ENCODE assay signal across 14 cellular contexts in the genomic region with DNA sequence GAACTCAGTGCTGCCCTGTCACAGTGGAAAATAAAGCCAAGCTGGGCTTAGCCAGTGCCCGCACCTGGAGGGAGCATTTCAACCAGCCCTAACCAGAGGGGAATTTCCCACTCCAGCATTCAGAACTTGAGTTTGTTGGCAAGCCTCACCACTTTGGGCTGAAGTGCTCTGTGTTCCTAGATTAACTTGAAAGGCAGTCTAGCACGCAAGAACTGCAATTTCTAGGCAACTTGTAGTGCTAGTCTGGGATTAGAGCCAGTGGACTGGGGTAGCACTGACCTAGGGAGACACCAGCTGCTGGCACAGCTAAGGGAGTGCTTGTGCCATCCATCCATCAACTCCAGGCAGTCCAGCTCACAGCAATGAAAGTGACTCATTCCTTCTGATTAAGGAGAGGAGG.
A peak's percentile ranks its signal among the peaks of the same experiment; 100 is the strongest.
DNase-seq lines count a peak whose midpoint lies in the region; ATAC-seq and TF ChIP-seq lines count a peak whose summit lies in the region.
"Had no signal": no experiment of that assay in that cellular context is flagged by ENCODE, and none has a peak within 500 bp of the region (broad histone marks: within the 10 kb centered on the region; RNA-seq: fewer than 3 reads in every experiment).

No MANE protein-coding gene starts in this region.

- no peak for ATAC-seq in HG03442 (IDR thresholded peaks at IDR 0.05; ENCODE audit: unreplicated experiment)

- no peaks in the 10 kb centered on the region for H3K4me1 ChIP-seq in tibial nerve
- no peaks in the 10 kb centered on the region for H3K4me1 ChIP-seq in uterus
- H3K4me1 ChIP-seq: esophagus muscularis mucosa, parathyroid adenoma had no signal

- TF ChIP-seq CTCF in epithelial cell of esophagus (IDR thresholded peaks at IDR 0.05; ENCODE audit: insufficient read depth, low read depth, low read length, missing control alignments) (no peak), tibial nerve (IDR thresholded peaks at IDR 0.05) (no peak), uterus (IDR thresholded peaks at IDR 0.05) (no peak)

- TF ChIP-seq POLR2A in tibial nerve (IDR thresholded peaks at IDR 0.05) = no peak
- TF ChIP-seq POLR2A in uterus (IDR thresholded peaks at IDR 0.05) = no peak

- H3K4me3 ChIP-seq in epithelial cell of esophagus (ENCODE audit: low read length) = no peak overlapping the region
- H3K4me3 ChIP-seq in tibial nerve = no peak overlapping the region
- H3K4me3 ChIP-seq in uterus = no peak overlapping the region
- H3K4me3 ChIP-seq: esophagus muscularis mucosa had no signal

- H3K9me3 ChIP-seq in tibial nerve = peaks cover 0 to 10% (median 0%) of the 10 kb centered on the region in 4 donors
- H3K9me3 ChIP-seq in uterus = no peaks in the 10 kb centered on the region
- H3K9me3 ChIP-seq: esophagus muscularis mucosa had no signal

- no peak for TF ChIP-seq EP300 in tibial nerve (IDR thresholded peaks at IDR 0.05)

- intact Hi-C loops in uterus (cut with DNase I; ENCODE audit: low total_unique reads) = no loop called here

- H3K27ac ChIP-seq in tibial nerve = no peak overlapping the region
- H3K27ac ChIP-seq in uterus = no peak overlapping the region
- H3K27ac ChIP-seq: esophagus muscularis mucosa, parathyroid adenoma had no signal

- 82 to 84% methylated on average over 2 of the region's 2 CpGs for WGBS in tibial nerve, 2 donors

- peak; percentile 82 for DNase-seq in DMS53 (lab: John Stamatoyannopoulos, UW)
- peak; percentile 49 for DNase-seq in NCI-H2029 treated with DMSO at 0.1 percent for 48 hours (lab: John Stamatoyannopoulos, UW)
- peak; percentile 16 for DNase-seq in epithelial cell of esophagus (ENCODE audit: low read depth)
- peak; percentile 73 for DNase-seq in medulla oblongata (ENCODE audit: extremely low spot score)
- no peak for DNase-seq in tibial nerve (ENCODE audit: low spot score in 2 of 2)
- DNase-seq in KBM-7 = no peak
- no peak for DNase-seq in uterus
- DNase-seq: activated B cell treated with CpG ODN at 0.5 μM for 24 hours; activated naive CD8-positive, alpha-beta T cell treated with anti-CD3 and anti-CD28 coated beads, Interleukin-2, amount 10 ng/mL, durations not matched to agents 7 days and 5 days; DND-41; stimulated activated CD4-positive, alpha-beta T cell treated with anti-CD3 and anti-CD28 coated beads, Interleukin-15, amount 100 ng/mL, for 24 hours had no signal

- in situ Hi-C loops in KBM-7 (cut with MboI; ENCODE audit: low pct_unique_long_range_greater_than_20kb, low sequenced_read_pairs) = no loop called here

- H3K27me3 ChIP-seq in tibial nerve (no peaks in the 10 kb centered on the region), uterus (no peaks in the 10 kb centered on the region)
- H3K27me3 ChIP-seq: esophagus muscularis mucosa had no signal

- H3K36me3 ChIP-seq in tibial nerve = no peaks in the 10 kb centered on the region
- no peaks in the 10 kb centered on the region for H3K36me3 ChIP-seq in uterus
- H3K36me3 ChIP-seq: esophagus muscularis mucosa had no signal

Comparison
In these comparisons a context has a peak if more than half of its experiments do, and no peak if none do; other contexts are left out.
1. DNase-seq: peak in DMS53 (single experiment), NCI-H2029 treated with DMSO at 0.1 percent for 48 hours (single experiment), epithelial cell of esophagus (single experiment) and medulla oblongata (single experiment); none in tibial nerve (0 of 2), KBM-7 (single experiment) and uterus (0 of 2).